Comparison of ENCODE assay signal across 27 cellular contexts in genomic region chr21:28387220-28387619, GRCh38.
"Had no signal": no experiment of that assay in that cellular context is flagged by ENCODE, and none has a peak within 500 bp of the region (broad histone marks: within the 10 kb centered on the region; RNA-seq: fewer than 3 reads in every experiment).

No MANE protein-coding gene starts in this region.

- H3K4me2 ChIP-seq: smooth muscle cell had no signal

- H3K4me1 ChIP-seq: colonic mucosa, gastrocnemius medialis, left lung, prostate gland, right atrium auricular region, stomach, thyroid gland had no signal

- H3K4me3 ChIP-seq: colonic mucosa, gastrocnemius medialis, left lung, mucosa of descending colon, prostate gland, right atrium auricular region, smooth muscle cell, stomach, thyroid gland had no signal

- H3K9me3 ChIP-seq: colonic mucosa, gastrocnemius medialis, left lung, mucosa of descending colon, neutrophil, prostate gland, right atrium auricular region, stomach, thyroid gland had no signal

- DNase-seq: colonic mucosa; effector CD8-positive, alpha-beta T cell; endodermal cell; foreskin fibroblast; gastrocnemius medialis; head of caudate nucleus; left cardiac atrium; left lung; mesenchymal stem cell; mucosa of descending colon; naive B cell; stimulated activated CD4-positive, alpha-beta T cell treated with anti-CD3 and anti-CD28 coated beads, Interleukin-12 subunit alpha, Interleukin-12 subunit beta, amount 100 ng/mL, for 4 hours; stimulated activated CD4-positive, alpha-beta T cell treated with anti-CD3 and anti-CD28 coated beads, Interleukin-1b, Interleukin-23, amount 100 ng/mL, for 48 hours; stimulated activated CD4-positive, alpha-beta T cell treated with anti-CD3 and anti-CD28 coated beads, Interleukin-4, amount 100 ng/mL, for 24 hours; stimulated activated naive CD4-positive, alpha-beta T cell treated with Interleukin-2 at 50 U/mL for 16 hours; stomach; thyroid gland; trophoblast cell had no signal

- ATAC-seq: esophagus mucosa; gastrocnemius medialis; left cardiac atrium; left lung; mucosa of descending colon; natural killer cell treated with Interleukin-12 subunit alpha and Interleukin-12 subunit beta and Interleukin-15 and Interleukin-18, amount 100 ng/mL, for 72 hours; sciatic nerve; stimulated activated effector memory CD8-positive, alpha-beta T cell treated with anti-CD3 and anti-CD28 coated beads, Interleukin-12 subunit alpha, Interleukin-12 subunit beta, amount 100 ng/mL, for 72 hours had no signal

- H3K27me3 ChIP-seq: colonic mucosa, gastrocnemius medialis, left lung, neutrophil, right atrium auricular region, stomach, thyroid gland had no signal

- H3K36me3 ChIP-seq: colonic mucosa, gastrocnemius medialis, left lung, neutrophil, prostate gland, right atrium auricular region, stomach, thyroid gland had no signal

- H3K27ac ChIP-seq: colonic mucosa, epithelial cell of prostate, gastrocnemius medialis, left lung, neutrophil, prostate gland, right atrium auricular region, stomach, thyroid gland had no signal
